8 cellular contexts compared by ENCODE assay signal in the genomic region with DNA sequence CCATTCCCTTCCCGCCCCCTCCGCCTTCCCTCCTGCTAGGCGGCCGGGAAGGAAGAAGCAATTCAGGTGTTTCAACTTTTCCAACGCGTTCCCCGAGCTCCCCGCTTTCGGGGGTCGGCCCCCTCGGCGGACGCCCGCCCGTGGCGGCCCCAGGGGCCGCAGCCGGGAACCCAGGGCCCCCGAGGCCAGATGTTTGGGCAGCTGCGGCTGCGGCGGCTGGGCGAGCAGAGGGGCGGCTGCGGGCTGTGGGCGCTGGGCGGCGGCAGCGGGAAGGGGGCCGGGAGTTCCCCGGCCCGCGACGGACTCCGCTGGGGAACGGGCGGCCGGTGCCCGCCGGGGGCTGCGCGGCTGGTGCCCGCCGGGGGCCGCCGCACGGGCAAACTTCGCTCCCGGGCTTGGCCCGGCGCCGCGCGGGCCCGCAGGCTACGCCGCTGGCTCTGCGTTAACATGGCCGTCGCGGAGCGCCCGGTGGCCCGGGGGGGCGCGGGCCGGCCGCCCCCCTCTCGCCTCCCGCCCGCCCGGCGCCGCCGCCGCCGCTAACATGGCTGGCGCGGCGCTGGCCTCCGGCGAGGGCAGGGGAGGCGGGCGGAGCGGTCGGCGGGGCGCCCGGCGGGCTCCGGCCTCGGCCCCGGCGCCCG. TPM values are rescaled to one million over a fixed set of nuclear protein-coding genes. Genes with fewer than 3 reads are reported as not detected.
DNase-seq lines count a peak whose midpoint lies in the region; ATAC-seq, FAIRE-seq and TF ChIP-seq lines count a peak whose summit lies in the region.

No MANE protein-coding gene starts in this region.

- peaks cover 8% of the 10 kb centered on the region for H3K36me3 ChIP-seq in GM23338 (ENCODE audit: insufficient read depth)
- H3K36me3 ChIP-seq in small intestine (ENCODE audit: control insufficient read depth in 2 of 2, insufficient read depth in 2 of 2, low read length in 2 of 2): no peaks in the 10 kb centered on the region

- H3K9me3 ChIP-seq in small intestine (ENCODE audit: control insufficient read depth, low read depth): no peaks in the 10 kb centered on the region

- peak overlapping the region; percentile 17; the same call in 2 of the 3 replicates for H3K4me3 Mint-ChIP-seq in GM23338

- H3K79me2 ChIP-seq in GM23338 (replicated peaks; ENCODE audit: insufficient read depth): peaks cover 19% of the 10 kb centered on the region

- H3K4me1 ChIP-seq in GM23338 (ENCODE audit: insufficient read depth): 0 out of 2 replicates have a peak, but pooled peaks cover 3% of the 10 kb centered on the region
- H3K4me1 ChIP-seq in small intestine (ENCODE audit: control insufficient read depth in 2 of 2, insufficient read depth in 1 of 2, low read depth in 1 of 2, low read length in 1 of 2): no peaks in the 10 kb centered on the region

- H3K9me3 Mint-ChIP-seq in GM23338: peaks cover 4% of the 10 kb centered on the region; the same call in 1 of the 3 replicates

- 1 to 45% (median 11%) methylated on average over 12 to 94 of the region's 95 CpGs for WGBS in small intestine, 3 donors

- no peaks in the 10 kb centered on the region for H3F3A ChIP-seq in GM23338 (replicated peaks; ENCODE audit: low read depth)

- peaks cover 18% of the 10 kb centered on the region for H3K4me1 Mint-ChIP-seq in GM23338

- peak overlapping the region; percentile 68; the same call in 1 of the 2 replicates for H3K4me2 ChIP-seq in GM23338

- DNase-seq in GM23338 (ENCODE audit: low spot score) (no peak), NCI-H69 (lab: John Stamatoyannopoulos, UW) (peak; percentile 66), fibroblast of mammary gland (ENCODE audit: low read depth) (no peak), small intestine (no peak), NOMO-1 treated with dmso at 0.1 percent for 144 hours (lab: John Stamatoyannopoulos, UW; ENCODE audit: unreplicated experiment) (no peak), CD1c-positive myeloid dendritic cell (ENCODE audit: extremely low spot score) (no peak)

- H3K27ac ChIP-seq in GM23338 (ENCODE audit: low read depth): no peak overlapping the region
- peak overlapping the region in 1 of 2 donors; percentile 67 for H3K27ac ChIP-seq in small intestine (ENCODE audit: low read depth in 1 of 2, low read length in 1 of 2)

- H3K4me3 ChIP-seq in GM23338: peak overlapping the region; percentile 68
- peak overlapping the region; percentile 31 for H3K4me3 ChIP-seq in fibroblast of mammary gland (ENCODE audit: control insufficient read depth, low read depth, low read length)
- peak overlapping the region; percentile 45 to 70 for H3K4me3 ChIP-seq in small intestine (ENCODE audit: low read depth in 1 of 2, low read length in 2 of 2)

- no peak for FAIRE-seq in small intestine (lab: Jason Lieb, UNC)

- no peak overlapping the region for H3K27ac Mint-ChIP-seq in GM23338

- peaks cover 9% of the 10 kb centered on the region for H3K27me3 ChIP-seq in GM23338 (ENCODE audit: insufficient read depth)
- no peaks in the 10 kb centered on the region for H3K27me3 ChIP-seq in small intestine (ENCODE audit: control insufficient read depth in 2 of 2, insufficient read depth in 2 of 2, low read length in 2 of 2)

- no peaks in the 10 kb centered on the region for H3K9me2 ChIP-seq in GM23338 (ENCODE audit: insufficient read depth)

- ATAC-seq in GM18520 (IDR thresholded peaks at IDR 0.05; ENCODE audit: unreplicated experiment): peak; percentile 8
- ATAC-seq in GM23338: no peak
- no peak for ATAC-seq in GM18517 (IDR thresholded peaks at IDR 0.05; ENCODE audit: unreplicated experiment)

- H2AFZ ChIP-seq in GM23338: no peak overlapping the region

- H3K36me3 Mint-ChIP-seq in GM23338 (ENCODE audit: low read depth): peaks cover 41% of the 10 kb centered on the region

- TF ChIP-seq CTCF in GM23338 (conservative IDR thresholded peaks at IDR 0.05; ENCODE audit: low read depth in 2 of 2) (no peak), fibroblast of mammary gland (conservative IDR thresholded peaks at IDR 0.05; ENCODE audit: control insufficient read depth, insufficient read depth, low read depth, low read length) (no peak)

- H4K20me1 ChIP-seq in GM23338 (replicated peaks; ENCODE audit: insufficient read depth): peaks cover 9% of the 10 kb centered on the region; the same call in 1 of the 2 replicates

- H3K27me3 Mint-ChIP-seq in GM23338 (ENCODE audit: insufficient read depth, low read depth, poor library complexity): peaks cover 9% of the 10 kb centered on the region

TF ChIP-seq in GM23338, 12 proteins besides CTCF, POLR2A, EP300 and RAD21 (continues in another document):
- no peak for TF ChIP-seq EZH2phosphoT487 (IDR thresholded peaks at IDR 0.05; ENCODE audit: unreplicated experiment)
- no peak for TF ChIP-seq POLR2AphosphoS5 (IDR thresholded peaks at IDR 0.05; ENCODE audit: low read depth)
- TF ChIP-seq ZNF114 (CRISPR knock-in tag; IDR thresholded peaks at IDR 0.05): no peak
- no peak for TF ChIP-seq JUNB (IDR thresholded peaks at IDR 0.05; ENCODE audit: unreplicated experiment)
- TF ChIP-seq ZNF331 (CRISPR knock-in tag; IDR thresholded peaks at IDR 0.05; ENCODE audit: low read depth): no peak
- TF ChIP-seq NANOG (IDR thresholded peaks at IDR 0.05; ENCODE audit: borderline replicate concordance): no peak
- TF ChIP-seq EZH2 (IDR thresholded peaks at IDR 0.05; ENCODE audit: low read depth, unreplicated experiment): no peak
- no peak for TF ChIP-seq CREB1 (CRISPR knock-in tag; IDR thresholded peaks at IDR 0.05; ENCODE audit: low read depth)
- TF ChIP-seq, protein P1, sequence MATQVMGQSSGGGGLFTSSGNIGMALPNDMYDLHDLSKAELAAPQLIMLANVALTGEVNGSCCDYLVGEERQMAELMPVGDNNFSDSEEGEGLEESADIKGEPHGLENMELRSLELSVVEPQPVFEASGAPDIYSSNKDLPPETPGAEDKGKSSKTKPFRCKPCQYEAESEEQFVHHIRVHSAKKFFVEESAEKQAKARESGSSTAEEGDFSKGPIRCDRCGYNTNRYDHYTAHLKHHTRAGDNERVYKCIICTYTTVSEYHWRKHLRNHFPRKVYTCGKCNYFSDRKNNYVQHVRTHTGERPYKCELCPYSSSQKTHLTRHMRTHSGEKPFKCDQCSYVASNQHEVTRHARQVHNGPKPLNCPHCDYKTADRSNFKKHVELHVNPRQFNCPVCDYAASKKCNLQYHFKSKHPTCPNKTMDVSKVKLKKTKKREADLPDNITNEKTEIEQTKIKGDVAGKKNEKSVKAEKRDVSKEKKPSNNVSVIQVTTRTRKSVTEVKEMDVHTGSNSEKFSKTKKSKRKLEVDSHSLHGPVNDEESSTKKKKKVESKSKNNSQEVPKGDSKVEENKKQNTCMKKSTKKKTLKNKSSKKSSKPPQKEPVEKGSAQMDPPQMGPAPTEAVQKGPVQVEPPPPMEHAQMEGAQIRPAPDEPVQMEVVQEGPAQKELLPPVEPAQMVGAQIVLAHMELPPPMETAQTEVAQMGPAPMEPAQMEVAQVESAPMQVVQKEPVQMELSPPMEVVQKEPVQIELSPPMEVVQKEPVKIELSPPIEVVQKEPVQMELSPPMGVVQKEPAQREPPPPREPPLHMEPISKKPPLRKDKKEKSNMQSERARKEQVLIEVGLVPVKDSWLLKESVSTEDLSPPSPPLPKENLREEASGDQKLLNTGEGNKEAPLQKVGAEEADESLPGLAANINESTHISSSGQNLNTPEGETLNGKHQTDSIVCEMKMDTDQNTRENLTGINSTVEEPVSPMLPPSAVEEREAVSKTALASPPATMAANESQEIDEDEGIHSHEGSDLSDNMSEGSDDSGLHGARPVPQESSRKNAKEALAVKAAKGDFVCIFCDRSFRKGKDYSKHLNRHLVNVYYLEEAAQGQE (IDR thresholded peaks at IDR 0.05; ENCODE audit: unreplicated experiment): no peak
- TF ChIP-seq ETS1 (IDR thresholded peaks at IDR 0.05): no peak

RNA-seq across cellular contexts. Expression of gene HMGB3, which starts 0.5 kb away (rescaled TPM):
- 126 and 140 TPM in 2 replicates for total RNA-seq in GM23338 (2014; rRNA removed; shearing (Covaris generic))
- polyA plus RNA-seq in GM23338 (2016; fragmentation: Nextera tagmentation; extraction: Ambion mirVana) (630 and 633 TPM in 2 replicates), small intestine (10 to 100 TPM; 14.1 to 42.0 (median 19.2) TPM)

Comparison
In these comparisons a context has a peak if more than half of its experiments do, and no peak if none do; other contexts are left out.
1. RNA of gene HMGB3, which starts 0.5 kb away (polyA plus RNA-seq): 630 to 633 TPM in GM23338; 14.1 to 42.0 TPM in small intestine; every median in the first group is over 10 times any median in the second.
2. Peak in every context shown above with its lines, with median percentiles within 50 percentile points of each other: H3K4me3 ChIP-seq.